27 cellular contexts compared by ENCODE assay signal in the genomic region with DNA sequence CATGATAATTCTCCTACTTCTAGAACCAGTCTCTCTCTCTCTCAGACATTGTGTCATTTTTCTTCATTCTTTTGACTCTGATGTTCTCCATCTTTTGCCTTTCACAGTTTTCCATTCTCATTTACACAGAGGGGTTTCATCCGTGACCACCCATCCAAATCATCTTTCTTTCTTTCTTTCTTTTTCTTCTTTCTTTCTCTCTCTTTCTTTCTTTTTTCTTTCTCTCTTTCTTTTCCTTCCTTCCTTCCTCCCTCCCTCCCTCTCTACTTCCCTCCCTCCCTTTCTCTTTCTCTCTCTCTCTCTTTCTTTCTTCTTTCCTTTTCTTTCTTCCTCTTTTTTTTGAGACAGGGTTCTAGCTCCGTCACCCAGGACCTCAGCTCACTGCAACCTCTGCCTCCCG.
"Had no signal": no experiment of that assay in that cellular context is flagged by ENCODE, and none has a peak within 500 bp of the region (broad histone marks: within the 10 kb centered on the region; RNA-seq: fewer than 3 reads in every experiment).

No MANE protein-coding gene starts in this region.

- H3K4me2 ChIP-seq: hepatocyte had no signal

- H3K9me3 ChIP-seq: body of pancreas, esophagus muscularis mucosa, gastroesophageal sphincter, heart right ventricle had no signal

- H2AFZ ChIP-seq: hepatocyte had no signal

- H3K4me3 ChIP-seq: body of pancreas, esophagus muscularis mucosa, gastroesophageal sphincter, heart right ventricle, hepatocyte had no signal

- H3K79me2 ChIP-seq: hepatocyte had no signal

- H3K4me1 Mint-ChIP-seq: activated T-helper 17 cell treated with anti-CD3 and anti-CD28 coated beads, Interleukin-2, amount 50 U/mL, for 72 hours had no signal

- H3K27me3 ChIP-seq: body of pancreas, esophagus muscularis mucosa, gastroesophageal sphincter, heart right ventricle, hepatocyte had no signal

- H3K27ac Mint-ChIP-seq: activated CD8-positive, alpha-beta T cell treated with anti-CD3 and anti-CD28 coated beads for 36 hours; activated naive CD8-positive, alpha-beta T cell; activated T-helper 17 cell treated with anti-CD3 and anti-CD28 coated beads, Interleukin-2, amount 50 U/mL, for 72 hours; effector memory CD8-positive, alpha-beta T cell had no signal

- H3K4me3 Mint-ChIP-seq: activated CD8-positive, alpha-beta T cell treated with anti-CD3 and anti-CD28 coated beads for 36 hours; activated naive CD8-positive, alpha-beta T cell; activated T-cell treated with anti-CD3 and anti-CD28 coated beads, Interleukin-2, amount 50 U/mL, for 4 hours; activated T-helper 17 cell treated with anti-CD3 and anti-CD28 coated beads, Interleukin-2, amount 50 U/mL, for 72 hours; effector memory CD8-positive, alpha-beta T cell had no signal

- ATAC-seq: activated CD8-positive, alpha-beta T cell treated with anti-CD3 and anti-CD28 coated beads for 36 hours; activated T-cell treated with anti-CD3 and anti-CD28 coated beads, Interleukin-2, amount 50 U/mL, for 4 hours; activated T-helper 17 cell treated with anti-CD3 and anti-CD28 coated beads, Interleukin-2, amount 50 U/mL, for 72 hours; body of pancreas; effector memory CD8-positive, alpha-beta T cell; gastroesophageal sphincter; heart right ventricle had no signal

- H3K36me3 ChIP-seq: esophagus muscularis mucosa, gastroesophageal sphincter, heart right ventricle had no signal

- H3K27ac ChIP-seq: body of pancreas, esophagus muscularis mucosa, gastroesophageal sphincter, heart right ventricle, hepatocyte had no signal

- H3K9me3 Mint-ChIP-seq: activated CD8-positive, alpha-beta T cell treated with anti-CD3 and anti-CD28 coated beads for 36 hours; activated T-helper 17 cell treated with anti-CD3 and anti-CD28 coated beads, Interleukin-2, amount 50 U/mL, for 72 hours; effector memory CD8-positive, alpha-beta T cell had no signal

- H3K36me3 Mint-ChIP-seq: activated naive CD8-positive, alpha-beta T cell had no signal

- H3K4me1 ChIP-seq: body of pancreas, esophagus muscularis mucosa, gastroesophageal sphincter had no signal

- DNase-seq: activated CD4-positive, alpha-beta T cell treated with anti-CD3 and anti-CD28 coated beads for 48 hours; activated CD4-positive, alpha-beta T cell treated with anti-CD3 and anti-CD28 coated beads, Interleukin-2, amount 50 U/mL, for 1 hour; activated CD4-positive, alpha-beta T cell treated with anti-CD3 and anti-CD28 coated beads, Interleukin-2, amount 50 U/mL, for 48 hours; activated CD8-positive, alpha-beta memory T cell treated with anti-CD3 and anti-CD28 coated beads for 24 hours; activated CD8-positive, alpha-beta T cell treated with anti-CD3 and anti-CD28 coated beads for 36 hours; activated effector memory CD4-positive, alpha-beta T cell treated with Interleukin-2 at 50 U/mL for 16 hours; activated gamma-delta T cell treated with Interleukin-2 at 50 U/mL for 16 hours; activated naive CD4-positive, alpha-beta T cell treated with anti-CD3 and anti-CD28 coated beads, Interleukin-2, amount 50 U/mL, for 16 hours; activated naive CD4-positive, alpha-beta T cell treated with Interleukin-2 at 50 U/mL for 16 hours; activated T-cell treated with anti-CD3 and anti-CD28 coated beads, Interleukin-2, amount 50 U/mL, for 4 hours; amygdala; aorta; body of pancreas; caudate nucleus; cortex of kidney; dermis blood vessel endothelial cell; effector CD4-positive, alpha-beta T cell; effector memory CD8-positive, alpha-beta T cell; erythroblast; foreskin melanocyte; heart right ventricle; T-helper 2 cell had no signal
